Comparison of ENCODE assay signal across 1 cellular context in genomic region chr6:167948716-167949115, GRCh38.
A peak's percentile ranks its signal among the peaks of the same experiment; 100 is the strongest.
TF ChIP-seq lines count a peak whose summit lies in the region.

No MANE protein-coding gene starts in this region.

TF ChIP-seq in HepG2, 621 proteins besides CTCF, POLR2A, EP300 and RAD21:
- TF ChIP-seq HNF1A (IDR thresholded peaks at IDR 0.05; ENCODE audit: low read depth) (no peak), HNF1A (CRISPR knock-in tag; IDR thresholded peaks at IDR 0.05; ENCODE audit: borderline replicate concordance) (no peak), ZNF3 (CRISPR knock-in tag; IDR thresholded peaks at IDR 0.05) (no peak), ZNF782 (CRISPR knock-in tag; IDR thresholded peaks at IDR 0.05; ENCODE audit: borderline replicate concordance) (no peak), RBM22 (optimal IDR thresholded peaks at IDR 0.05; ENCODE audit: low read length) (peak; percentile 11), ZSCAN22 (CRISPR knock-in tag; IDR thresholded peaks at IDR 0.05) (no peak), MNT (IDR thresholded peaks at IDR 0.05) (no peak), PHF21A (CRISPR knock-in tag; IDR thresholded peaks at IDR 0.05) (no peak)
